14 cellular contexts compared by ENCODE assay signal in genomic region chr15:72220678-72221077, GRCh38. TPM values are rescaled to one million over a fixed set of nuclear protein-coding genes. Genes with fewer than 3 reads are reported as not detected.
DNase-seq lines count a peak whose midpoint lies in the region; ATAC-seq, FAIRE-seq and TF ChIP-seq lines count a peak whose summit lies in the region.
"Had no signal": no experiment of that assay in that cellular context is flagged by ENCODE, and none has a peak within 500 bp of the region (broad histone marks: within the 10 kb centered on the region; RNA-seq: fewer than 3 reads in every experiment).

No MANE protein-coding gene starts in this region.

- H3K4me1 ChIP-seq in A549: peaks cover 99% of the 10 kb centered on the region

- POLR2A ChIA-PET in A549 (lab: Yijun Ruan, JAX): interaction anchor here (2.2 to 4.3 kb wide), 2 partner anchors 10 to 17 kb away, joined by 7 to 37 read pairs; partner anchors contain the start of gene PKM
- POLR2A ChIA-PET in CD4-positive, alpha-beta T cell (lab: Charles Lee): interaction anchor here (1.5 to 1.6 kb wide), 2 partner anchors 10 to 11 kb away, joined by 3 to 7 read pairs; no protein-coding TSS in a partner anchor
- POLR2A ChIA-PET in activated CD8-positive, alpha-beta T cell treated with anti-CD3 and anti-CD28 coated beads for 36 hours (lab: Charles Lee): interaction anchor here (0.7 to 2.8 kb wide), 9 partner anchors 10 to 50 kb away, joined by 3 to 15 read pairs (median 5); partner anchors contain the start of gene PKM

- peak overlapping the region; percentile 64; the same call in 2 of the 3 replicates for H3K4me2 ChIP-seq in A549

- no peaks in the 10 kb centered on the region for H3K9me3 ChIP-seq in A549
- no peaks in the 10 kb centered on the region for H3K9me3 ChIP-seq in CD4-positive, alpha-beta T cell (ENCODE audit: control insufficient read depth, low read length)
- H3K9me3 ChIP-seq: prostate gland had no signal

- H3K36me3 Mint-ChIP-seq in CD4-positive, alpha-beta T cell (ENCODE audit: low read depth): peaks cover 90% of the 10 kb centered on the region
- peaks cover 83% of the 10 kb centered on the region for H3K36me3 Mint-ChIP-seq in activated CD8-positive, alpha-beta T cell treated with anti-CD3 and anti-CD28 coated beads for 36 hours (ENCODE audit: low read depth)

- CTCF ChIA-PET in A549 (lab: Yijun Ruan, JAX): interaction anchor here (1.8 to 31.1 kb wide), 3 partner anchors 8 to 53 kb away, joined by 5 to 644 read pairs (median 644); partner anchors contain the start of genes GRAMD2A and PKM
- CTCF ChIA-PET in CD4-positive, alpha-beta T cell (lab: Charles Lee): interaction anchor here (1.2 to 1.5 kb wide), 2 partner anchors 21 to 52 kb away, joined by 3 to 6 read pairs; no protein-coding TSS in a partner anchor
- CTCF ChIA-PET in activated CD8-positive, alpha-beta T cell treated with anti-CD3 and anti-CD28 coated beads for 36 hours (lab: Charles Lee): interaction anchor here (1.0 to 3.6 kb wide), 2 partner anchors 10 to 20 kb away, joined by 3 to 17 read pairs; no protein-coding TSS in a partner anchor

- H3K4me1 Mint-ChIP-seq in CD4-positive, alpha-beta T cell (ENCODE audit: low read depth): peaks cover 58% of the 10 kb centered on the region
- peaks cover 79% of the 10 kb centered on the region for H3K4me1 Mint-ChIP-seq in activated CD8-positive, alpha-beta T cell treated with anti-CD3 and anti-CD28 coated beads for 36 hours (ENCODE audit: low read depth)

- no peaks in the 10 kb centered on the region for H3K9me3 Mint-ChIP-seq in CD4-positive, alpha-beta T cell
- H3K9me3 Mint-ChIP-seq in activated CD8-positive, alpha-beta T cell treated with anti-CD3 and anti-CD28 coated beads for 36 hours: no peaks in the 10 kb centered on the region

- intact Hi-C loops in CD4-positive, alpha-beta T cell (cut with DNase I, micrococcal nuclease): loop anchor here in 1 of 2 experiments (10.0 kb wide), 1 partner anchor 154 kb away; the partner anchor contains the start of gene HEXA
- intact Hi-C loops in activated CD8-positive, alpha-beta T cell treated with anti-CD3 and anti-CD28 coated beads for 36 hours (cut with micrococcal nuclease): no loop called here

- no peaks in the 10 kb centered on the region for H3K27me3 ChIP-seq in CD4-positive, alpha-beta T cell (ENCODE audit: control insufficient read depth, insufficient read depth, low read length)

- no peak overlapping the region for H3K4me3 Mint-ChIP-seq in CD4-positive, alpha-beta T cell
- no peak overlapping the region for H3K4me3 Mint-ChIP-seq in activated CD8-positive, alpha-beta T cell treated with anti-CD3 and anti-CD28 coated beads for 36 hours

- TF ChIP-seq CTCF in A549 (IDR thresholded peaks at IDR 0.05): no peak
- no peak for TF ChIP-seq CTCF in CD4-positive, alpha-beta T cell (IDR thresholded peaks at IDR 0.05)
- TF ChIP-seq CTCF in activated CD8-positive, alpha-beta T cell treated with anti-CD3 and anti-CD28 coated beads for 36 hours (IDR thresholded peaks at IDR 0.05): no peak

- no peak for TF ChIP-seq RAD21 in A549 (conservative IDR thresholded peaks at IDR 0.05 in 1 of 2, IDR thresholded peaks at IDR 0.05 in 1 of 2)

- no peak for ATAC-seq in A549
- no peak for ATAC-seq in CD4-positive, alpha-beta T cell (ENCODE audit: poor library complexity)
- no peak for ATAC-seq in activated CD8-positive, alpha-beta T cell treated with anti-CD3 and anti-CD28 coated beads for 36 hours
- no peak for ATAC-seq in HG02610 (IDR thresholded peaks at IDR 0.05; ENCODE audit: unreplicated experiment)

- no peak for TF ChIP-seq POLR2A in A549 (IDR thresholded peaks at IDR 0.05; ENCODE audit: low read length)

- peak overlapping the region; percentile 72 for H3K27ac Mint-ChIP-seq in CD4-positive, alpha-beta T cell
- peak overlapping the region; percentile 78 for H3K27ac Mint-ChIP-seq in activated CD8-positive, alpha-beta T cell treated with anti-CD3 and anti-CD28 coated beads for 36 hours

- WGBS in A549 (ENCODE audit: missing lambda C conversion rate): 68% methylated on average over 1 of the region's 1 CpG

- FAIRE-seq in A549 (lab: Jason Lieb, UNC): no peak
- FAIRE-seq: bronchial epithelial cell had no signal

- TF ChIP-seq EP300 in A549 (IDR thresholded peaks at IDR 0.05): no peak

- no peak overlapping the region for H3K4me3 ChIP-seq in A549
- H3K4me3 ChIP-seq: prostate gland had no signal

- H3K27ac ChIP-seq in A549: 0 out of 6 replicates have a peak overlapping the region, but pooled peaks of 1 of the 2 experiments have one; percentile 18
- H3K27ac ChIP-seq in CD4-positive, alpha-beta T cell (ENCODE audit: low read depth, low read length): no peak overlapping the region
- H3K27ac ChIP-seq: prostate gland had no signal

- no peaks in the 10 kb centered on the region for H3K27me3 Mint-ChIP-seq in CD4-positive, alpha-beta T cell
- H3K27me3 Mint-ChIP-seq in activated CD8-positive, alpha-beta T cell treated with anti-CD3 and anti-CD28 coated beads for 36 hours: no peaks in the 10 kb centered on the region

- no peak for DNase-seq in A549 (ENCODE audit: low read depth in 1 of 2, low spot score in 1 of 2)
- no peak for DNase-seq in CD4-positive, alpha-beta T cell
- DNase-seq in activated CD8-positive, alpha-beta T cell treated with anti-CD3 and anti-CD28 coated beads for 36 hours: no peak
- DNase-seq in myocyte (ENCODE audit: low read depth): peak; percentile 43
- no peak for DNase-seq in DMS153 treated with DMSO at 0.1 percent for 48 hours (lab: John Stamatoyannopoulos, UW; ENCODE audit: unreplicated experiment)
- no peak for DNase-seq in NCI-H748 treated with DMSO at 0.1 percent for 48 hours (lab: John Stamatoyannopoulos, UW)
- no peak for DNase-seq in activated CD8-positive, alpha-beta memory T cell treated with anti-CD3 and anti-CD28 coated beads, Interleukin-2, amount 50 U/mL, for 48 hours
- DNase-seq: mammary epithelial cell, NCI-H1417, NCI-H524 treated with DMSO at 0.1 percent for 48 hours, RPMI8226 had no signal

TF ChIP-seq in A549, 52 proteins besides CTCF, POLR2A, EP300 and RAD21:
- no peak for TF ChIP-seq ATOH8 (CRISPR knock-in tag; IDR thresholded peaks at IDR 0.05; ENCODE audit: low read depth)
- TF ChIP-seq BCL3 (IDR thresholded peaks at IDR 0.05): no peak
- TF ChIP-seq EHMT2 (IDR thresholded peaks at IDR 0.05; ENCODE audit: low read depth): no peak
- no peak for TF ChIP-seq MAZ (IDR thresholded peaks at IDR 0.05; ENCODE audit: borderline replicate concordance, low read depth, low read length)
- no peak for TF ChIP-seq HEYL (CRISPR knock-in tag; IDR thresholded peaks at IDR 0.05)
- peak in 1 of 2 experiments; percentile 27; a peak in 1 of 5 replicates for TF ChIP-seq JUN (IDR thresholded peaks at IDR 0.05)
- TF ChIP-seq ESRRA (IDR thresholded peaks at IDR 0.05; ENCODE audit: borderline replicate concordance, low read length): no peak
- no peak for TF ChIP-seq RFX5 (IDR thresholded peaks at IDR 0.05)
- TF ChIP-seq TFCP2L1 (CRISPR knock-in tag; IDR thresholded peaks at IDR 0.05): no peak

RNA-seq across cellular contexts. Expression of gene PKM, which starts 10.3 kb away (rescaled TPM):
- polyA plus RNA-seq in A549 (2011; rRNA removed): 2,741 and 3,443 TPM in 2 replicates
- 2,155 and 2,437 TPM in 2 replicates for polyA plus RNA-seq in A549 (2012; cell fraction: cytosol; rRNA removed)
- polyA plus RNA-seq in A549 (2012; cell fraction: nucleus; rRNA removed): 3,552 and 3,648 TPM in 2 replicates
- polyA plus RNA-seq in A549 (2017; fragmentation: RNase III; extraction: RNeasy Plus Mini Kit Qiagen cat#74134 plus additional on column Dnase treatment): 3,389 to 3,848 TPM (median 3,810 TPM) in 3 replicates
- 2,968 and 3,588 TPM in 2 replicates for polyA minus RNA-seq in A549 (2011; rRNA and poly(A)+ RNA removed)
- total RNA-seq in CD4-positive, alpha-beta T cell: 100 to 1,000 TPM; 202 to 203 TPM
- total RNA-seq in activated CD8-positive, alpha-beta T cell treated with anti-CD3 and anti-CD28 coated beads for 36 hours: 1,000 to 10,000 TPM; 2,565 to 2,588 TPM
- total RNA-seq in myocyte: 2,359 and 2,583 TPM in 2 replicates
- polyA plus RNA-seq in myocyte (2012): 3,151 TPM

RNA-seq across cellular contexts. Expression of gene GRAMD2A, which starts 23.1 kb away (rescaled TPM):
- polyA plus RNA-seq in A549 (2011; rRNA removed) (0.20 and 0.41 TPM in 2 replicates), A549 (2017; fragmentation: RNase III; extraction: RNeasy Plus Mini Kit Qiagen cat#74134 plus additional on column Dnase treatment) (not detected in 3 replicates)
- 0.03 and 0.08 TPM in 2 replicates for polyA plus RNA-seq in A549 (2012; cell fraction: cytosol; rRNA removed)
- polyA plus RNA-seq in A549 (2012; cell fraction: nucleus; rRNA removed): 0.07 and 0.20 TPM in 2 replicates
- polyA minus RNA-seq in A549 (2011; rRNA and poly(A)+ RNA removed): 0.08 TPM in 1 of 2 replicates, not detected in the other
- not detected for total RNA-seq in CD4-positive, alpha-beta T cell
- not detected for total RNA-seq in activated CD8-positive, alpha-beta T cell treated with anti-CD3 and anti-CD28 coated beads for 36 hours
- total RNA-seq in myocyte: not detected in 2 replicates
- 0.10 TPM for polyA plus RNA-seq in myocyte (2012)

RNA-seq across cellular contexts. Expression of gene PARP6, which starts 51.7 kb away (rescaled TPM):
- polyA plus RNA-seq in A549 (2011; rRNA removed) (167 and 197 TPM in 2 replicates), A549 (2017; fragmentation: RNase III; extraction: RNeasy Plus Mini Kit Qiagen cat#74134 plus additional on column Dnase treatment) (70.3 to 83.3 TPM (median 78.0 TPM) in 3 replicates)
- polyA plus RNA-seq in A549 (2012; cell fraction: cytosol; rRNA removed): 106 and 112 TPM in 2 replicates
- 216 and 291 TPM in 2 replicates for polyA plus RNA-seq in A549 (2012; cell fraction: nucleus; rRNA removed)
- polyA minus RNA-seq in A549 (2011; rRNA and poly(A)+ RNA removed): 124 and 125 TPM in 2 replicates
- total RNA-seq in CD4-positive, alpha-beta T cell: 100 to 1,000 TPM; 128 to 133 TPM
- total RNA-seq in activated CD8-positive, alpha-beta T cell treated with anti-CD3 and anti-CD28 coated beads for 36 hours: 10 to 100 TPM; 48.7 to 50.1 TPM
- 53.1 and 61.4 TPM in 2 replicates for total RNA-seq in myocyte
- 87.8 TPM for polyA plus RNA-seq in myocyte (2012)

Comparison
In these comparisons a context has a peak if more than half of its experiments do, and no peak if none do; other contexts are left out.
1. RNA of gene PKM, which starts 10.3 kb away (total RNA-seq): 2,565 to 2,588 TPM in activated CD8-positive, alpha-beta T cell treated with anti-CD3 and anti-CD28 coated beads for 36 hours and 2,359 to 2,583 TPM in myocyte; 202 to 203 TPM in CD4-positive, alpha-beta T cell; every median in the first group is over 10 times any median in the second.